In genomic region chr3:14456794-14457193, GRCh38 we compare ENCODE assay signal across 1 cellular context.
TF ChIP-seq lines count a peak whose summit lies in the region.

No MANE protein-coding gene starts in this region.

TF ChIP-seq in H1, 55 proteins besides CTCF, POLR2A, EP300 and RAD21 (continued from another document):
- TF ChIP-seq, protein P1, sequence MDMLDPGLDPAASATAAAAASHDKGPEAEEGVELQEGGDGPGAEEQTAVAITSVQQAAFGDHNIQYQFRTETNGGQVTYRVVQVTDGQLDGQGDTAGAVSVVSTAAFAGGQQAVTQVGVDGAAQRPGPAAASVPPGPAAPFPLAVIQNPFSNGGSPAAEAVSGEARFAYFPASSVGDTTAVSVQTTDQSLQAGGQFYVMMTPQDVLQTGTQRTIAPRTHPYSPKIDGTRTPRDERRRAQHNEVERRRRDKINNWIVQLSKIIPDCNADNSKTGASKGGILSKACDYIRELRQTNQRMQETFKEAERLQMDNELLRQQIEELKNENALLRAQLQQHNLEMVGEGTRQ (IDR thresholded peaks at IDR 0.05; ENCODE audit: low read length) = no peak
- no peak for TF ChIP-seq TBP (IDR thresholded peaks at IDR 0.05; ENCODE audit: low read depth, low read length)
